In genomic region chr14:97218713-97219355, GRCh38 we compare ENCODE assay signal across 8 cellular contexts.
A peak's percentile ranks its signal among the peaks of the same experiment; 100 is the strongest.
DNase-seq lines count a peak whose midpoint lies in the region; ATAC-seq and TF ChIP-seq lines count a peak whose summit lies in the region.

No MANE protein-coding gene starts in this region.

- ATAC-seq in RWPE2 (ENCODE audit: low read depth) (peak; percentile 38; the same call in 2 of the 3 replicates), HG03159 (IDR thresholded peaks at IDR 0.05; ENCODE audit: unreplicated experiment) (no peak)

- TF ChIP-seq CTCF in AG09309 (IDR thresholded peaks at IDR 0.05; ENCODE audit: control insufficient read depth, insufficient read depth, low read depth, low read length, missing control alignments): no peak
- TF ChIP-seq CTCF in RWPE2 (IDR thresholded peaks at IDR 0.05; ENCODE audit: poor library complexity, severe bottlenecking): no peak
- TF ChIP-seq CTCF in coronary artery (IDR thresholded peaks at IDR 0.05): no peak
- no peak for TF ChIP-seq CTCF in neural cell (IDR thresholded peaks at IDR 0.05; ENCODE audit: poor library complexity, severe bottlenecking)

- no peak overlapping the region for H3K9ac ChIP-seq in neural cell (ENCODE audit: low read length)

- H3K4me1 ChIP-seq in RWPE2 (ENCODE audit: insufficient read depth, poor library complexity, severe bottlenecking): no peaks in the 10 kb centered on the region

- H3K27ac ChIP-seq in RWPE2 (ENCODE audit: poor library complexity, severe bottlenecking): no peak overlapping the region
- no peak overlapping the region for H3K27ac ChIP-seq in coronary artery
- no peak overlapping the region for H3K27ac ChIP-seq in neural cell (ENCODE audit: low read length)

- no peak overlapping the region for H2AFZ ChIP-seq in neural cell (ENCODE audit: low read depth, low read length)

- no peak for TF ChIP-seq RAD21 in neural cell (conservative IDR thresholded peaks at IDR 0.05)

- H3K4me3 ChIP-seq in AG09309 (ENCODE audit: control insufficient read depth, low read depth, low read length) (peak overlapping the region; percentile 35), RWPE2 (ENCODE audit: severe bottlenecking) (peak overlapping the region; percentile 3), coronary artery (peak overlapping the region; percentile 57), neural cell (ENCODE audit: low read length) (peak overlapping the region; percentile 37)

- H3K36me3 ChIP-seq in RWPE2 (ENCODE audit: low read depth) (no peaks in the 10 kb centered on the region), neural cell (ENCODE audit: insufficient read depth, low read length) (no peaks in the 10 kb centered on the region)

- H3K27me3 ChIP-seq in RWPE2 (ENCODE audit: insufficient read depth, poor library complexity, severe bottlenecking): peaks cover 76% of the 10 kb centered on the region
- peaks cover 20% of the 10 kb centered on the region for H3K27me3 ChIP-seq in neural cell (ENCODE audit: insufficient read depth, low read depth, low read length)

- no peak for DNase-seq in AG09309 (ENCODE audit: low read depth)
- DNase-seq in RWPE2 (ENCODE audit: low spot score): no peak
- DNase-seq in coronary artery (ENCODE audit: low spot score): no peak
- DNase-seq in NCI-H1694 (lab: John Stamatoyannopoulos, UW): no peak
- DNase-seq in DMS153 (lab: John Stamatoyannopoulos, UW): no peak
- DNase-seq in COLO829 (ENCODE audit: low spot score): no peak

- no peak overlapping the region for H3K4me2 ChIP-seq in neural cell (ENCODE audit: low read length)

- H3F3A ChIP-seq in neural cell (ENCODE audit: insufficient read depth, low read length, poor library complexity, severe bottlenecking): no peaks in the 10 kb centered on the region

- H3K79me2 ChIP-seq in neural cell (replicated peaks; ENCODE audit: insufficient read depth, low read length): no peaks in the 10 kb centered on the region

- H3K9me2 ChIP-seq in neural cell (ENCODE audit: insufficient read depth, low read length): no peaks in the 10 kb centered on the region

- TF ChIP-seq EP300 in neural cell (conservative IDR thresholded peaks at IDR 0.05; ENCODE audit: poor library complexity, severe bottlenecking): no peak

- no peaks in the 10 kb centered on the region for H4K20me1 ChIP-seq in neural cell (ENCODE audit: insufficient read depth)

- H3K9me3 ChIP-seq in RWPE2 (ENCODE audit: severe bottlenecking) (no peaks in the 10 kb centered on the region), neural cell (ENCODE audit: low read length) (no peaks in the 10 kb centered on the region)

TF ChIP-seq in neural cell, 6 proteins besides CTCF, POLR2A, EP300 and RAD21:
- TF ChIP-seq POLR2AphosphoS5 (IDR thresholded peaks at IDR 0.05): no peak
- no peak for TF ChIP-seq TAF1 (IDR thresholded peaks at IDR 0.05; ENCODE audit: low read depth)
- no peak for TF ChIP-seq SMC3 (conservative IDR thresholded peaks at IDR 0.05; ENCODE audit: poor library complexity)
- TF ChIP-seq REST (IDR thresholded peaks at IDR 0.05; ENCODE audit: borderline replicate concordance): no peak
- TF ChIP-seq EZH2 (IDR thresholded peaks at IDR 0.05; ENCODE audit: borderline replicate concordance, insufficient read depth, low read length, poor library complexity, severe bottlenecking): no peak
- no peak for TF ChIP-seq MXI1 (conservative IDR thresholded peaks at IDR 0.05; ENCODE audit: poor library complexity, severe bottlenecking)

Comparison
In these comparisons a context has a peak if more than half of its experiments do, and no peak if none do; other contexts are left out.
1. H3K4me3 ChIP-seq: peak in every context shown above with its lines; median percentile 57 in coronary artery; 37 in neural cell; 35 in AG09309; 3 in RWPE2.